ENCODE assay signal across 1 cellular context in the genomic region with DNA sequence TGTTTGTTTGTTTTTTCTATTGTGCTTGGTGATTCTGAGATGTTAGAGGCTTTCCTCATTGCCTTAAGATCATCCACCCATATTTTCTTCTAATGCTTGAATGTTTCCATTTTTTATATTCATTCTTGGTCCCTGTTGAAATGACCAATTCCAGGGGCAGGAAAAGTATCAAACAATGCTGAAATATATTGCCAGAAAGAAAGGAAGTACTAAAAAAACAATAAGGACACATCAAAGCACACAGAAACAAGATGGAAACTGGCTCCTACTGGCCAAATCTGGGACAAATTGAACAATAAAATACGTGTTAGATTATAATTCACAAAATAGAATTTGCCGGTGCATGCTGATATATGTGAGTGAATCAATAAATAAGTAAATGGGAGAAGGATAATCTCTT.
TF ChIP-seq lines count a peak whose summit lies in the region.

No MANE protein-coding gene starts in this region.

TF ChIP-seq in K562, 482 proteins besides CTCF, POLR2A, EP300 and RAD21 (continued from another document):
- TF ChIP-seq AFF1 (IDR thresholded peaks at IDR 0.05; ENCODE audit: low read depth in 1 of 2, partially characterized antibody in 2 of 2) = no peak
- TF ChIP-seq, protein P1, sequence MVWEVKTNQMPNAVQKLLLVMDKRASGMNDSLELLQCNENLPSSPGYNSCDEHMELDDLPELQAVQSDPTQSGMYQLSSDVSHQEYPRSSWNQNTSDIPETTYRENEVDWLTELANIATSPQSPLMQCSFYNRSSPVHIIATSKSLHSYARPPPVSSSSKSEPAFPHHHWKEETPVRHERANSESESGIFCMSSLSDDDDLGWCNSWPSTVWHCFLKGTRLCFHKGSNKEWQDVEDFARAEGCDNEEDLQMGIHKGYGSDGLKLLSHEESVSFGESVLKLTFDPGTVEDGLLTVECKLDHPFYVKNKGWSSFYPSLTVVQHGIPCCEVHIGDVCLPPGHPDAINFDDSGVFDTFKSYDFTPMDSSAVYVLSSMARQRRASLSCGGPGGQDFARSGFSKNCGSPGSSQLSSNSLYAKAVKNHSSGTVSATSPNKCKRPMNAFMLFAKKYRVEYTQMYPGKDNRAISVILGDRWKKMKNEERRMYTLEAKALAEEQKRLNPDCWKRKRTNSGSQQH (CRISPR knock-in tag; IDR thresholded peaks at IDR 0.05) = no peak
- TF ChIP-seq ZNF324 (CRISPR knock-in tag; IDR thresholded peaks at IDR 0.05) = no peak
- TF ChIP-seq, protein P2, sequence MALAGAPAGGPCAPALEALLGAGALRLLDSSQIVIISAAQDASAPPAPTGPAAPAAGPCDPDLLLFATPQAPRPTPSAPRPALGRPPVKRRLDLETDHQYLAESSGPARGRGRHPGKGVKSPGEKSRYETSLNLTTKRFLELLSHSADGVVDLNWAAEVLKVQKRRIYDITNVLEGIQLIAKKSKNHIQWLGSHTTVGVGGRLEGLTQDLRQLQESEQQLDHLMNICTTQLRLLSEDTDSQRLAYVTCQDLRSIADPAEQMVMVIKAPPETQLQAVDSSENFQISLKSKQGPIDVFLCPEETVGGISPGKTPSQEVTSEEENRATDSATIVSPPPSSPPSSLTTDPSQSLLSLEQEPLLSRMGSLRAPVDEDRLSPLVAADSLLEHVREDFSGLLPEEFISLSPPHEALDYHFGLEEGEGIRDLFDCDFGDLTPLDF (CRISPR knock-in tag; IDR thresholded peaks at IDR 0.05) = no peak
- no peak for TF ChIP-seq NR2C1 (IDR thresholded peaks at IDR 0.05)
- TF ChIP-seq NR2C1 (tag; IDR thresholded peaks at IDR 0.05) = no peak
- no peak for TF ChIP-seq VEZF1 (CRISPR knock-in tag; IDR thresholded peaks at IDR 0.05)
- TF ChIP-seq HDAC8 (tag; IDR thresholded peaks at IDR 0.05) = no peak
- TF ChIP-seq, protein P3, sequence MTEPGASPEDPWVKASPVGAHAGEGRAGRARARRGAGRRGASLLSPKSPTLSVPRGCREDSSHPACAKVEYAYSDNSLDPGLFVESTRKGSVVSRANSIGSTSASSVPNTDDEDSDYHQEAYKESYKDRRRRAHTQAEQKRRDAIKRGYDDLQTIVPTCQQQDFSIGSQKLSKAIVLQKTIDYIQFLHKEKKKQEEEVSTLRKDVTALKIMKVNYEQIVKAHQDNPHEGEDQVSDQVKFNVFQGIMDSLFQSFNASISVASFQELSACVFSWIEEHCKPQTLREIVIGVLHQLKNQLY (CRISPR knock-in tag; conservative IDR thresholded peaks at IDR 0.05) = no peak
- TF ChIP-seq RBM22 (IDR thresholded peaks at IDR 0.05; ENCODE audit: low read depth, low read length, poor library complexity, severe bottlenecking) = no peak
